In the genomic region with DNA sequence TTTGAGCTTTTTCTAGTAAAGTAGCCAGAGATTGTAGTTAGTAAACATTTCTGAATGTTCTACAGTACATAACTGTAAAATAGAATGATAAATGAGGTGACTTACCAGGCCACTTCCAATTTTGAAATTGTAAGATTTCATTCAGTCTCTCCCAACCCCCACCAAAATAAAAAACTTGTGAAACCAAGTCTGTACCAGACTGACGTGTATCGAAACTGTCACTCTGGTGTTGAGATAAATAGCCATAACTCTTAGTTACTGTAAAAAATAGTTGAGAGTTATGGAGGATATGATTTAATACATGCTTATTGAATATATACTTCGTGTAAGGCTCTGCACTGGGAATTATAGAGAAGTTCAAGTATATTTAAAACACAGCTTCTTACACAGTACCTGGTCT, we compare ENCODE assay signal across 24 cellular contexts.
DNase-seq lines count a peak whose midpoint lies in the region; ATAC-seq and TF ChIP-seq lines count a peak whose summit lies in the region.
"Had no signal": no experiment of that assay in that cellular context is flagged by ENCODE, and none has a peak within 500 bp of the region (broad histone marks: within the 10 kb centered on the region; RNA-seq: fewer than 3 reads in every experiment).

No MANE protein-coding gene starts in this region.

- no peak overlapping the region for H3K4me2 ChIP-seq in OCI-LY7 (ENCODE audit: low read length)

- no peaks in the 10 kb centered on the region for H3K9me3 Mint-ChIP-seq in natural killer cell
- H3K9me3 Mint-ChIP-seq: activated T-cell treated with anti-CD3 and anti-CD28 coated beads, Interleukin-2, amount 50 U/mL, for 24 hours; CD4-positive, alpha-beta T cell had no signal

- peaks cover 31 to 35% of the 10 kb centered on the region in 2 donors for H3K4me1 Mint-ChIP-seq in natural killer cell
- H3K4me1 Mint-ChIP-seq: activated CD4-positive, alpha-beta memory T cell treated with anti-CD3 and anti-CD28 coated beads, Interleukin-2, amount 10 ng/mL, durations not matched to agents 7 days and 5 days had no signal

- no TSS peak for BruUV-seq in OCI-LY7 (replicated peaks; lab: Mats Ljungman, UMichigan)

- no peaks in the 10 kb centered on the region for H4K20me1 ChIP-seq in OCI-LY7 (ENCODE audit: insufficient read depth, low read length)

- ATAC-seq in GM18867 (IDR thresholded peaks at IDR 0.05; ENCODE audit: unreplicated experiment) = peak; percentile 94
- peak; percentile 79 for ATAC-seq in GM21723 (IDR thresholded peaks at IDR 0.05; ENCODE audit: unreplicated experiment)
- peak; percentile 79 for ATAC-seq in HG03520 (IDR thresholded peaks at IDR 0.05; ENCODE audit: unreplicated experiment)
- peak; percentile 87 to 93 (median 92) for ATAC-seq in natural killer cell
- ATAC-seq in HG03196 (IDR thresholded peaks at IDR 0.05; ENCODE audit: unreplicated experiment) = no peak

- H3K4me3 Mint-ChIP-seq in natural killer cell = no peak overlapping the region
- H3K4me3 Mint-ChIP-seq: activated CD4-positive, alpha-beta memory T cell treated with anti-CD3 and anti-CD28 coated beads, Interleukin-2, amount 10 ng/mL, durations not matched to agents 7 days and 5 days; activated T-cell treated with anti-CD3 and anti-CD28 coated beads, Interleukin-2, amount 50 U/mL, for 24 hours; CD4-positive, alpha-beta T cell; stimulated activated naive CD8-positive, alpha-beta T cell treated with anti-CD3 and anti-CD28 coated beads, Interleukin-15, Interleukin-2, amounts not matched to agents 100 ng/mL and 50 ng/mL, for 24 hours had no signal

- H3K9me2 ChIP-seq in OCI-LY7 (ENCODE audit: insufficient read depth, low read length) = no peaks in the 10 kb centered on the region

- H3K4me3 ChIP-seq in OCI-LY7 (ENCODE audit: low read depth, low read length, poor library complexity, severe bottlenecking) = no peak overlapping the region
- no peak overlapping the region for H3K4me3 ChIP-seq in spleen
- H3K4me3 ChIP-seq: breast epithelium, coronary artery, thyroid gland had no signal

- no peak for DNase-seq in natural killer cell
- DNase-seq in NCI-H1694 treated with DMSO at 0.1 percent for 48 hours (lab: John Stamatoyannopoulos, UW) = no peak
- no peak for DNase-seq in OCI-LY7 (ENCODE audit: low spot score)
- DNase-seq in spleen = no peak
- DNase-seq: activated CD4-positive, alpha-beta memory T cell treated with anti-CD3 and anti-CD28 coated beads, Interleukin-2, amount 10 ng/mL, durations not matched to agents 7 days and 5 days; activated naive CD4-positive, alpha-beta T cell treated with Interleukin-2 at 50 U/mL for 16 hours; activated T-cell treated with anti-CD3 and anti-CD28 coated beads, Interleukin-2, amount 50 U/mL, for 24 hours; CD4-positive, alpha-beta T cell; HCEC 1CT; mammary epithelial cell; NCI-H1417; NCI-H2171; NCI-H524 treated with DMSO at 0.1 percent for 48 hours; nucleus accumbens; stimulated activated CD4-positive, alpha-beta T cell treated with anti-CD3 and anti-CD28 coated beads, Interleukin-12 subunit alpha, Interleukin-12 subunit beta, amount 100 ng/mL, for 4 hours; stimulated activated CD4-positive, alpha-beta T cell treated with anti-CD3 and anti-CD28 coated beads, Interleukin-4, amount 100 ng/mL, for 4 hours; thyroid gland had no signal

- no peak for TF ChIP-seq POLR2A in spleen (IDR thresholded peaks at IDR 0.05)

- H3K9me3 ChIP-seq in OCI-LY7 (ENCODE audit: low read length) (no peaks in the 10 kb centered on the region), spleen (no peaks in the 10 kb centered on the region)
- H3K9me3 ChIP-seq: breast epithelium, thyroid gland had no signal

- no peak for TF ChIP-seq CTCF in natural killer cell (IDR thresholded peaks at IDR 0.05)
- no peak for TF ChIP-seq CTCF in OCI-LY7 (conservative IDR thresholded peaks at IDR 0.05; ENCODE audit: low read length)
- TF ChIP-seq CTCF in spleen (IDR thresholded peaks at IDR 0.05 in 8 of 11, conservative IDR thresholded peaks at IDR 0.05 in 3 of 11) = no peak

- intact Hi-C loops in natural killer cell (cut with micrococcal nuclease) = no loop called here
- intact Hi-C loops in OCI-LY7 (cut with micrococcal nuclease; ENCODE audit: unreplicated experiment) = no loop called here
- intact Hi-C loops in spleen (cut with DNase I; ENCODE audit: low total_unique reads) = no loop called here

- peak overlapping the region; percentile 78 to 86 for H3K27ac Mint-ChIP-seq in natural killer cell
- H3K27ac Mint-ChIP-seq: activated CD4-positive, alpha-beta memory T cell treated with anti-CD3 and anti-CD28 coated beads, Interleukin-2, amount 10 ng/mL, durations not matched to agents 7 days and 5 days; activated T-cell treated with anti-CD3 and anti-CD28 coated beads, Interleukin-2, amount 50 U/mL, for 24 hours; CD4-positive, alpha-beta T cell; stimulated activated naive CD8-positive, alpha-beta T cell treated with anti-CD3 and anti-CD28 coated beads, Interleukin-15, Interleukin-2, amounts not matched to agents 100 ng/mL and 50 ng/mL, for 24 hours had no signal

- H3K36me3 Mint-ChIP-seq in natural killer cell = no peaks in the 10 kb centered on the region

- WGBS in spleen, 5 donors = 69 to 80% (median 75%) methylated on average over 3 of the region's 3 CpGs

- no peaks in the 10 kb centered on the region for H3K79me2 ChIP-seq in OCI-LY7 (ENCODE audit: insufficient read depth, low read depth, low read length)

- POLR2A ChIA-PET in OCI-LY7 (lab: Charles Lee) = no interaction called here

- no peaks in the 10 kb centered on the region for H3K27me3 ChIP-seq in spleen (replicated peaks in 1 of 7)
- H3K27me3 ChIP-seq: breast epithelium, thyroid gland had no signal

- CTCF ChIA-PET in OCI-LY7 (lab: Charles Lee; ENCODE audit: unreplicated experiment) = no interaction called here

- H3K27me3 Mint-ChIP-seq in natural killer cell (ENCODE audit: low read depth in 2 of 2) = no peaks in the 10 kb centered on the region
- H3K27me3 Mint-ChIP-seq: activated CD4-positive, alpha-beta memory T cell treated with anti-CD3 and anti-CD28 coated beads, Interleukin-2, amount 10 ng/mL, durations not matched to agents 7 days and 5 days; activated T-cell treated with anti-CD3 and anti-CD28 coated beads, Interleukin-2, amount 50 U/mL, for 24 hours; CD4-positive, alpha-beta T cell; stimulated activated naive CD8-positive, alpha-beta T cell treated with anti-CD3 and anti-CD28 coated beads, Interleukin-15, Interleukin-2, amounts not matched to agents 100 ng/mL and 50 ng/mL, for 24 hours had no signal

- H3K27ac ChIP-seq in OCI-LY7 (ENCODE audit: low read depth, low read length, poor library complexity, severe bottlenecking) (no peak overlapping the region), spleen (no peak overlapping the region)
- H3K27ac ChIP-seq: breast epithelium, coronary artery, thyroid gland had no signal

- H2AFZ ChIP-seq in OCI-LY7 (ENCODE audit: low read length) = no peak overlapping the region

- H3K4me1 ChIP-seq in OCI-LY7 (ENCODE audit: insufficient read depth, low read length, poor library complexity, severe bottlenecking) = peaks cover 11% of the 10 kb centered on the region
- H3K4me1 ChIP-seq in spleen = no peaks in the 10 kb centered on the region
- H3K4me1 ChIP-seq: breast epithelium, thyroid gland had no signal

- H3K36me3 ChIP-seq in OCI-LY7 (ENCODE audit: insufficient read depth, low read length) (no peaks in the 10 kb centered on the region), spleen (no peaks in the 10 kb centered on the region)
- H3K36me3 ChIP-seq: breast epithelium, thyroid gland had no signal
